Comparison of ENCODE assay signal across 1 cellular context in genomic region chr1:16443975-16444745, GRCh38.
TF ChIP-seq lines count a peak whose summit lies in the region.

No MANE protein-coding gene starts in this region.

TF ChIP-seq in K562, 482 proteins besides CTCF, POLR2A, EP300 and RAD21 (continued from another document):
- TF ChIP-seq ZNF609 (CRISPR knock-in tag; IDR thresholded peaks at IDR 0.05; ENCODE audit: borderline replicate concordance), result 0 out of 2 replicates have a peak, but pooled peaks have one; percentile 0
- no peak for TF ChIP-seq U2AF2 (optimal IDR thresholded peaks at IDR 0.05; ENCODE audit: low read depth, low read length)
- no peak for TF ChIP-seq CEBPZ (IDR thresholded peaks at IDR 0.05; ENCODE audit: borderline replicate concordance, low read depth, low read length)
- TF ChIP-seq MECOM (CRISPR knock-in tag; IDR thresholded peaks at IDR 0.05), result 0 out of 2 replicates have a peak, but pooled peaks have one; percentile 23
- TF ChIP-seq SMARCA4 (IDR thresholded peaks at IDR 0.05), result 0 out of 2 replicates have a peak, but pooled peaks have one; percentile 50
- TF ChIP-seq DPF2 (IDR thresholded peaks at IDR 0.05), result 0 out of 2 replicates have a peak, but pooled peaks have one; percentile 55
- TF ChIP-seq CCAR2 (IDR thresholded peaks at IDR 0.05; ENCODE audit: low read depth, low read length), result no peak
- 0 out of 2 replicates have a peak, but pooled peaks have one; percentile 16 for TF ChIP-seq ZBTB40 (IDR thresholded peaks at IDR 0.05)
- TF ChIP-seq ZBTB40 (CRISPR knock-in tag; IDR thresholded peaks at IDR 0.05), result no peak
- TF ChIP-seq MAX (CRISPR knock-in tag; IDR thresholded peaks at IDR 0.05), result 0 out of 2 replicates have a peak, but pooled peaks have one; percentile 21
- no peak for TF ChIP-seq PRDM10 (IDR thresholded peaks at IDR 0.05; ENCODE audit: partially characterized antibody)
- no peak for TF ChIP-seq ZNF431 (CRISPR knock-in tag; IDR thresholded peaks at IDR 0.05)
